32 cellular contexts compared by ENCODE assay signal in genomic region chr15:33600161-33600560, GRCh38.
"Had no signal": no experiment of that assay in that cellular context is flagged by ENCODE, and none has a peak within 500 bp of the region (broad histone marks: within the 10 kb centered on the region; RNA-seq: fewer than 3 reads in every experiment).

No MANE protein-coding gene starts in this region.

- H3K27ac ChIP-seq: adrenal gland, body of pancreas, epithelial cell of prostate, esophagus squamous epithelium, gastroesophageal sphincter, heart right ventricle, WERI-Rb-1 had no signal

- H3K4me1 ChIP-seq: adrenal gland, body of pancreas, esophagus squamous epithelium, gastroesophageal sphincter, heart right ventricle had no signal

- H3K27ac Mint-ChIP-seq: activated CD4-positive, alpha-beta memory T cell treated with anti-CD3 and anti-CD28 coated beads for 36 hours; activated CD4-positive, alpha-beta T cell treated with anti-CD3 and anti-CD28 coated beads for 36 hours; activated CD4-positive, alpha-beta T cell treated with anti-CD3 and anti-CD28 coated beads, Interleukin-2, amount 10 ng/mL, durations not matched to agents 24 days and 14 days; activated CD8-positive, alpha-beta memory T cell treated with anti-CD3 and anti-CD28 coated beads, Interleukin-2, amount 10 ng/mL, durations not matched to agents 7 days and 5 days; activated CD8-positive, alpha-beta T cell treated with anti-CD3 and anti-CD28 coated beads, Interleukin-2, amount 10 ng/mL, durations not matched to agents 7 days and 5 days; activated naive CD4-positive, alpha-beta T cell treated with anti-CD3 and anti-CD28 coated beads for 36 hours; activated naive CD4-positive, alpha-beta T cell treated with anti-CD3 and anti-CD28 coated beads, Interleukin-2, amount 50 U/mL, for 24 hours; activated naive CD8-positive, alpha-beta T cell treated with anti-CD3 and anti-CD28 coated beads for 36 hours; activated naive CD8-positive, alpha-beta T cell treated with anti-CD3 and anti-CD28 coated beads, Interleukin-2, amount 50 U/mL, for 24 hours; activated T-helper 1 cell treated with anti-CD3 and anti-CD28 coated beads, Interleukin-12 subunit alpha, Interleukin-12 subunit beta, Interleukin-2, Interleukin-4 antibody, amounts not matched to agents 30 ng/mL and 10 ng/mL and 1 ng/mL, durations not matched to agents 14 hours and 24 hours and 36 hours; activated T-helper 2 cell treated with anti-CD3 and anti-CD28 coated beads, Interferon-gamma antibody, Interleukin-2, Interleukin-4, amounts not matched to agents 10 μg/mL and 5 μg/mL and 100 μg/mL, durations not matched to agents 14 hours and 24 hours and 36 hours; T-helper 1 cell treated with Interleukin-12 subunit alpha and Interleukin-12 subunit beta and Interleukin-4 antibody, amounts not matched to agents 30 μg/mL and 1 μg/mL, for 36 hours had no signal

- H3K4me1 Mint-ChIP-seq: activated CD4-positive, alpha-beta T cell treated with anti-CD3 and anti-CD28 coated beads for 36 hours; activated CD4-positive, alpha-beta T cell treated with anti-CD3 and anti-CD28 coated beads, Interleukin-2, amount 10 ng/mL, durations not matched to agents 24 days and 14 days; activated CD8-positive, alpha-beta memory T cell treated with anti-CD3 and anti-CD28 coated beads, Interleukin-2, amount 10 ng/mL, durations not matched to agents 7 days and 5 days; activated naive CD4-positive, alpha-beta T cell treated with anti-CD3 and anti-CD28 coated beads, Interleukin-2, amount 50 U/mL, for 24 hours; activated naive CD8-positive, alpha-beta T cell treated with anti-CD3 and anti-CD28 coated beads for 36 hours; activated naive CD8-positive, alpha-beta T cell treated with anti-CD3 and anti-CD28 coated beads, Interleukin-2, amount 50 U/mL, for 24 hours had no signal

- H3K9me3 ChIP-seq: adrenal gland, body of pancreas, esophagus squamous epithelium, gastroesophageal sphincter, heart right ventricle had no signal

- ATAC-seq: activated CD4-positive, alpha-beta T cell treated with anti-CD3 and anti-CD28 coated beads for 36 hours; activated CD8-positive, alpha-beta memory T cell treated with anti-CD3 and anti-CD28 coated beads, Interleukin-2, amount 10 ng/mL, durations not matched to agents 7 days and 5 days; activated CD8-positive, alpha-beta T cell treated with anti-CD3 and anti-CD28 coated beads, Interleukin-2, amount 10 ng/mL, durations not matched to agents 7 days and 5 days; activated naive CD8-positive, alpha-beta T cell treated with anti-CD3 and anti-CD28 coated beads, Interleukin-2, amount 50 U/mL, for 24 hours; body of pancreas; gastroesophageal sphincter; heart right ventricle had no signal

- H3K36me3 ChIP-seq: adrenal gland, esophagus squamous epithelium, heart right ventricle, WERI-Rb-1 had no signal

- H3K4me3 Mint-ChIP-seq: activated CD4-positive, alpha-beta memory T cell treated with anti-CD3 and anti-CD28 coated beads for 36 hours; activated CD4-positive, alpha-beta T cell treated with anti-CD3 and anti-CD28 coated beads for 36 hours; activated CD4-positive, alpha-beta T cell treated with anti-CD3 and anti-CD28 coated beads, Interleukin-2, amount 10 ng/mL, durations not matched to agents 24 days and 14 days; activated CD8-positive, alpha-beta memory T cell treated with anti-CD3 and anti-CD28 coated beads, Interleukin-2, amount 10 ng/mL, durations not matched to agents 7 days and 5 days; activated CD8-positive, alpha-beta T cell treated with anti-CD3 and anti-CD28 coated beads, Interleukin-2, amount 10 ng/mL, durations not matched to agents 7 days and 5 days; activated naive CD4-positive, alpha-beta T cell treated with anti-CD3 and anti-CD28 coated beads for 36 hours; activated naive CD4-positive, alpha-beta T cell treated with anti-CD3 and anti-CD28 coated beads, Interleukin-2, amount 50 U/mL, for 24 hours; activated naive CD8-positive, alpha-beta T cell treated with anti-CD3 and anti-CD28 coated beads for 36 hours; activated naive CD8-positive, alpha-beta T cell treated with anti-CD3 and anti-CD28 coated beads, Interleukin-2, amount 50 U/mL, for 24 hours; activated T-helper 1 cell treated with anti-CD3 and anti-CD28 coated beads, Interleukin-12 subunit alpha, Interleukin-12 subunit beta, Interleukin-2, Interleukin-4 antibody, amounts not matched to agents 30 ng/mL and 10 ng/mL and 1 ng/mL, durations not matched to agents 14 hours and 24 hours and 36 hours; T-helper 1 cell treated with Interleukin-12 subunit alpha and Interleukin-12 subunit beta and Interleukin-4 antibody, amounts not matched to agents 30 μg/mL and 1 μg/mL, for 36 hours had no signal

- H3K4me3 ChIP-seq: adrenal gland, body of pancreas, esophagus squamous epithelium, gastroesophageal sphincter, heart right ventricle had no signal

- DNase-seq: activated CD4-positive, alpha-beta memory T cell treated with anti-CD3 and anti-CD28 coated beads for 36 hours; activated CD4-positive, alpha-beta T cell treated with anti-CD3 and anti-CD28 coated beads for 36 hours; activated CD4-positive, alpha-beta T cell treated with anti-CD3 and anti-CD28 coated beads, Interleukin-2, amount 10 ng/mL, durations not matched to agents 24 days and 14 days; activated CD4-positive, CD25-positive, alpha-beta regulatory T cell; activated CD4-positive, CD25-positive, alpha-beta regulatory T cell treated with anti-CD3 and anti-CD28 coated beads, Interleukin-2, amount 50 U/mL, for 72 hours; activated CD8-positive, alpha-beta memory T cell treated with anti-CD3 and anti-CD28 coated beads, Interleukin-2, amount 10 ng/mL, durations not matched to agents 7 days and 5 days; activated CD8-positive, alpha-beta memory T cell treated with anti-CD3 and anti-CD28 coated beads, Interleukin-2, amount 50 U/mL, for 4 hours; activated CD8-positive, alpha-beta T cell treated with anti-CD3 and anti-CD28 coated beads, Interleukin-2, amount 10 ng/mL, durations not matched to agents 7 days and 5 days; activated effector memory CD4-positive, alpha-beta T cell treated with anti-CD3 and anti-CD28 coated beads, Interleukin-2, amount 50 U/mL, for 16 hours; activated naive CD4-positive, alpha-beta T cell treated with anti-CD3 and anti-CD28 coated beads for 36 hours; activated naive CD8-positive, alpha-beta T cell treated with anti-CD3 and anti-CD28 coated beads for 36 hours; activated naive CD8-positive, alpha-beta T cell treated with anti-CD3 and anti-CD28 coated beads, Interleukin-2, amount 50 U/mL, for 24 hours; activated T-cell treated with anti-CD3 and anti-CD28 coated beads, Interleukin-2, amount 50 U/mL, for 1 hour; activated T-cell treated with anti-CD3 and anti-CD28 coated beads, Interleukin-2, amount 50 U/mL, for 48 hours; adrenal gland; amygdala; aorta; body of pancreas; caudate nucleus; cortex of kidney; effector CD8-positive, alpha-beta T cell; esophagus squamous epithelium; foreskin melanocyte; heart right ventricle; T-helper 9 cell; WERI-Rb-1 had no signal

- H3K27me3 ChIP-seq: adrenal gland, body of pancreas, esophagus squamous epithelium, gastroesophageal sphincter had no signal

- H3K36me3 Mint-ChIP-seq: activated CD4-positive, alpha-beta memory T cell treated with anti-CD3 and anti-CD28 coated beads for 36 hours; activated CD8-positive, alpha-beta memory T cell treated with anti-CD3 and anti-CD28 coated beads, Interleukin-2, amount 10 ng/mL, durations not matched to agents 7 days and 5 days; activated naive CD4-positive, alpha-beta T cell treated with anti-CD3 and anti-CD28 coated beads, Interleukin-2, amount 50 U/mL, for 24 hours; activated naive CD8-positive, alpha-beta T cell treated with anti-CD3 and anti-CD28 coated beads for 36 hours had no signal

- H3K27me3 Mint-ChIP-seq: activated CD4-positive, alpha-beta memory T cell treated with anti-CD3 and anti-CD28 coated beads for 36 hours; activated CD4-positive, alpha-beta T cell treated with anti-CD3 and anti-CD28 coated beads, Interleukin-2, amount 10 ng/mL, durations not matched to agents 24 days and 14 days; activated CD8-positive, alpha-beta memory T cell treated with anti-CD3 and anti-CD28 coated beads, Interleukin-2, amount 10 ng/mL, durations not matched to agents 7 days and 5 days; activated naive CD8-positive, alpha-beta T cell treated with anti-CD3 and anti-CD28 coated beads, Interleukin-2, amount 50 U/mL, for 24 hours had no signal

- H3K9me3 Mint-ChIP-seq: activated CD4-positive, alpha-beta memory T cell treated with anti-CD3 and anti-CD28 coated beads for 36 hours; activated CD4-positive, alpha-beta T cell treated with anti-CD3 and anti-CD28 coated beads, Interleukin-2, amount 10 ng/mL, durations not matched to agents 24 days and 14 days; activated naive CD4-positive, alpha-beta T cell treated with anti-CD3 and anti-CD28 coated beads for 36 hours; activated naive CD8-positive, alpha-beta T cell treated with anti-CD3 and anti-CD28 coated beads for 36 hours; activated naive CD8-positive, alpha-beta T cell treated with anti-CD3 and anti-CD28 coated beads, Interleukin-2, amount 50 U/mL, for 24 hours; activated T-helper 1 cell treated with anti-CD3 and anti-CD28 coated beads, Interleukin-12 subunit alpha, Interleukin-12 subunit beta, Interleukin-2, Interleukin-4 antibody, amounts not matched to agents 30 ng/mL and 10 ng/mL and 1 ng/mL, durations not matched to agents 14 hours and 24 hours and 36 hours; activated T-helper 2 cell treated with anti-CD3 and anti-CD28 coated beads, Interferon-gamma antibody, Interleukin-2, Interleukin-4, amounts not matched to agents 10 μg/mL and 5 μg/mL and 100 μg/mL, durations not matched to agents 14 hours and 24 hours and 36 hours; T-helper 1 cell treated with Interleukin-12 subunit alpha and Interleukin-12 subunit beta and Interleukin-4 antibody, amounts not matched to agents 30 μg/mL and 1 μg/mL, for 36 hours had no signal
